Comparison of ENCODE assay signal across 16 cellular contexts in genomic region chr2:47214990-47215389, GRCh38. TPM values are rescaled to one million over a fixed set of nuclear protein-coding genes. Genes with fewer than 3 reads are reported as not detected.
"Had no signal": no experiment of that assay in that cellular context is flagged by ENCODE, and none has a peak within 500 bp of the region (broad histone marks: within the 10 kb centered on the region; RNA-seq: fewer than 3 reads in every experiment).

No MANE protein-coding gene starts in this region.

- H3K27ac Mint-ChIP-seq: activated CD4-positive, alpha-beta T cell treated with anti-CD3 and anti-CD28 coated beads, Interleukin-2, amount 10 ng/mL, durations not matched to agents 7 days and 5 days; activated naive CD4-positive, alpha-beta T cell treated with anti-CD3 and anti-CD28 coated beads, Interleukin-2, amount 10 ng/mL, durations not matched to agents 7 days and 5 days; activated T-helper 17 cell treated with anti-CD3 and anti-CD28 coated beads, Interleukin-2, amount 50 U/mL, for 72 hours; stimulated activated effector memory CD8-positive, alpha-beta T cell treated with anti-CD3 and anti-CD28 coated beads, Interleukin-12 subunit alpha, Interleukin-12 subunit beta, amount 100 ng/mL, for 72 hours had no signal

- H3K27ac ChIP-seq: colonic mucosa, foreskin keratinocyte, thyroid gland, uterus had no signal

- H3K27me3 ChIP-seq: colonic mucosa, foreskin keratinocyte, thyroid gland, uterus had no signal

- H3K4me3 Mint-ChIP-seq: activated CD4-positive, alpha-beta T cell treated with anti-CD3 and anti-CD28 coated beads, Interleukin-2, amount 10 ng/mL, durations not matched to agents 7 days and 5 days; activated naive CD4-positive, alpha-beta T cell treated with anti-CD3 and anti-CD28 coated beads, Interleukin-2, amount 10 ng/mL, durations not matched to agents 7 days and 5 days; activated T-helper 17 cell treated with anti-CD3 and anti-CD28 coated beads, Interleukin-2, amount 50 U/mL, for 72 hours; stimulated activated effector memory CD8-positive, alpha-beta T cell treated with anti-CD3 and anti-CD28 coated beads, Interleukin-12 subunit alpha, Interleukin-12 subunit beta, amount 100 ng/mL, for 72 hours had no signal

- DNase-seq: activated CD4-positive, alpha-beta T cell treated with anti-CD3 and anti-CD28 coated beads, Interleukin-2, amount 10 ng/mL, durations not matched to agents 7 days and 5 days; activated CD4-positive, CD25-positive, alpha-beta regulatory T cell; activated CD8-positive, alpha-beta memory T cell treated with anti-CD3 and anti-CD28 coated beads for 24 hours; activated naive CD4-positive, alpha-beta T cell treated with anti-CD3 and anti-CD28 coated beads, Interleukin-2, amount 10 ng/mL, durations not matched to agents 7 days and 5 days; caudate nucleus; colonic mucosa; effector CD4-positive, alpha-beta T cell; foreskin keratinocyte; thyroid gland; uterus had no signal

- H3K9me3 Mint-ChIP-seq: activated CD4-positive, alpha-beta T cell treated with anti-CD3 and anti-CD28 coated beads, Interleukin-2, amount 10 ng/mL, durations not matched to agents 7 days and 5 days; activated T-helper 17 cell treated with anti-CD3 and anti-CD28 coated beads, Interleukin-2, amount 50 U/mL, for 72 hours; stimulated activated effector memory CD8-positive, alpha-beta T cell treated with anti-CD3 and anti-CD28 coated beads, Interleukin-12 subunit alpha, Interleukin-12 subunit beta, amount 100 ng/mL, for 72 hours had no signal

- H3K36me3 ChIP-seq: colonic mucosa, thyroid gland, uterus had no signal

- H3K36me3 Mint-ChIP-seq: activated naive CD4-positive, alpha-beta T cell treated with anti-CD3 and anti-CD28 coated beads, Interleukin-2, amount 10 ng/mL, durations not matched to agents 7 days and 5 days; stimulated activated effector memory CD8-positive, alpha-beta T cell treated with anti-CD3 and anti-CD28 coated beads, Interleukin-12 subunit alpha, Interleukin-12 subunit beta, amount 100 ng/mL, for 72 hours had no signal

- H3K4me3 ChIP-seq: colonic mucosa, smooth muscle cell, thyroid gland, uterus had no signal

- ATAC-seq: activated T-helper 17 cell treated with anti-CD3 and anti-CD28 coated beads, Interleukin-2, amount 50 U/mL, for 72 hours; foreskin keratinocyte; stimulated activated effector memory CD8-positive, alpha-beta T cell treated with anti-CD3 and anti-CD28 coated beads, Interleukin-12 subunit alpha, Interleukin-12 subunit beta, amount 100 ng/mL, for 72 hours had no signal

- H3K4me1 ChIP-seq: foreskin keratinocyte had no signal

- H3K4me2 ChIP-seq: smooth muscle cell had no signal

- H3K4me1 Mint-ChIP-seq: activated CD4-positive, alpha-beta T cell treated with anti-CD3 and anti-CD28 coated beads, Interleukin-2, amount 10 ng/mL, durations not matched to agents 7 days and 5 days; activated naive CD4-positive, alpha-beta T cell treated with anti-CD3 and anti-CD28 coated beads, Interleukin-2, amount 10 ng/mL, durations not matched to agents 7 days and 5 days; activated T-helper 17 cell treated with anti-CD3 and anti-CD28 coated beads, Interleukin-2, amount 50 U/mL, for 72 hours; stimulated activated effector memory CD8-positive, alpha-beta T cell treated with anti-CD3 and anti-CD28 coated beads, Interleukin-12 subunit alpha, Interleukin-12 subunit beta, amount 100 ng/mL, for 72 hours had no signal

RNA-seq across cellular contexts. Expression of gene STPG4, which starts 59.9 kb away (rescaled TPM):
- total RNA-seq: mesenteric fat pad had no signal
- polyA plus RNA-seq: endothelial cell of umbilical vein, foreskin keratinocyte, liver, smooth muscle cell had no signal
